21 cellular contexts compared by ENCODE assay signal in the genomic region with DNA sequence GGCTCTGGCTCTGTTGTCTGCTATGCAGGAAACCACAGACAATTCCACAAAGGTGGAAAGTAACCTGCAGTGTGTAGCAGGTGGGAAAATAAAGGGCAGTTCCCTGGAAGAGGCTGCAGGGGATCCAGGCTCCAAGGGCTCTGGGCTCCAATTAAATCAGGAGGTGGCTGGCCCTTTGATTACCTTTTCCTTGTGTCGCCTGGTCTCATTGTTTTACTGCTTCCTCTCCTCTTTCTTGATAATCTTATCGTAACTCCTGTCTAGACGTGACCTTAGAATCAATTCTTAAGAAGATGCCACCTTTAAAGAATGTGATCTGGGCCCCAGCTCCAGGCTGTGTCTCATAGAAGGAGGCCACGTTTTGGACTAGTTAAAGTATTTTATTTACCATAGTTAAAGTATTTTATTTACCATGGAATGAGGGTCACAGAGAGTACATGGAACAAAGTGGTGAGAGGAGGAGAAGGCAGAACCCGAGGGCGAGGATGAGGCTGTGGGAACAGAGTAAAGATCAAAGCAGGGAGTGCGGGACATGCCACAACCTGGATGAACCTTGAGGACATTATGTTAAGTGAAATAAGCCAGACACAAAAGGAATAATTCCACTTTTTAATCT.
"Had no signal": no experiment of that assay in that cellular context is flagged by ENCODE, and none has a peak within 500 bp of the region (broad histone marks: within the 10 kb centered on the region; RNA-seq: fewer than 3 reads in every experiment).

No MANE protein-coding gene starts in this region.

- H3K4me1 Mint-ChIP-seq: activated B cell treated with CpG ODN at 0.5 μM for 24 hours had no signal

- H3K4me3 Mint-ChIP-seq: activated B cell treated with CpG ODN at 0.5 μM for 24 hours; activated CD4-positive, alpha-beta memory T cell treated with anti-CD3 and anti-CD28 coated beads, Interleukin-2, amount 10 ng/mL, durations not matched to agents 7 days and 5 days; activated CD8-positive, alpha-beta memory T cell treated with anti-CD3 and anti-CD28 coated beads, Interleukin-2, amount 10 ng/mL, durations not matched to agents 7 days and 5 days; activated naive CD8-positive, alpha-beta T cell treated with anti-CD3 and anti-CD28 coated beads, Interleukin-2, amount 10 ng/mL, durations not matched to agents 7 days and 5 days; nephron progenitor cell had no signal

- H3K9me3 ChIP-seq: thyroid gland had no signal

- ATAC-seq: activated CD8-positive, alpha-beta memory T cell treated with anti-CD3 and anti-CD28 coated beads, Interleukin-2, amount 10 ng/mL, durations not matched to agents 7 days and 5 days; lower lobe of right lung had no signal

- H3K36me3 ChIP-seq: cardiac muscle cell, lower lobe of right lung, thyroid gland had no signal

- H3K4me1 ChIP-seq: thyroid gland had no signal

- DNase-seq: activated B cell treated with CpG ODN at 0.5 μM for 24 hours; activated CD4-positive, alpha-beta memory T cell treated with anti-CD3 and anti-CD28 coated beads, Interleukin-2, amount 10 ng/mL, durations not matched to agents 7 days and 5 days; activated CD4-positive, alpha-beta T cell treated with anti-CD3 and anti-CD28 coated beads for 48 hours; activated CD8-positive, alpha-beta memory T cell treated with anti-CD3 and anti-CD28 coated beads, Interleukin-2, amount 10 ng/mL, durations not matched to agents 7 days and 5 days; activated naive CD4-positive, alpha-beta T cell treated with Interleukin-2 at 50 U/mL for 16 hours; activated naive CD8-positive, alpha-beta T cell treated with anti-CD3 and anti-CD28 coated beads, Interleukin-2, amount 10 ng/mL, durations not matched to agents 7 days and 5 days; amygdala; effector memory CD8-positive, alpha-beta T cell; foreskin fibroblast; glutamatergic neuron; hippocampal formation; lower lobe of right lung; nephron progenitor cell; occipital lobe; posterior cingulate gyrus; stimulated activated CD4-positive, alpha-beta T cell treated with anti-CD3 and anti-CD28 coated beads, Interleukin-12 subunit alpha, Interleukin-12 subunit beta, amount 100 ng/mL, for 4 hours; stimulated activated CD4-positive, alpha-beta T cell treated with anti-CD3 and anti-CD28 coated beads, Interleukin-2, amount 100 ng/mL, for 24 hours; stimulated activated naive CD4-positive, alpha-beta T cell treated with Interleukin-2 at 50 U/mL for 16 hours; thyroid gland had no signal

- H3K27ac ChIP-seq: cardiac muscle cell, lower lobe of right lung, thyroid gland had no signal

- H3K27ac Mint-ChIP-seq: activated B cell treated with CpG ODN at 0.5 μM for 24 hours; activated CD4-positive, alpha-beta memory T cell treated with anti-CD3 and anti-CD28 coated beads, Interleukin-2, amount 10 ng/mL, durations not matched to agents 7 days and 5 days; activated CD8-positive, alpha-beta memory T cell treated with anti-CD3 and anti-CD28 coated beads, Interleukin-2, amount 10 ng/mL, durations not matched to agents 7 days and 5 days; activated naive CD8-positive, alpha-beta T cell treated with anti-CD3 and anti-CD28 coated beads, Interleukin-2, amount 10 ng/mL, durations not matched to agents 7 days and 5 days; activated T-helper 2 cell treated with anti-CD3 and anti-CD28 coated beads, Interferon-gamma antibody, Interleukin-2, Interleukin-4, amounts not matched to agents 10 μg/mL and 5 μg/mL and 100 μg/mL, durations not matched to agents 14 hours and 24 hours and 36 hours; effector memory CD8-positive, alpha-beta T cell; nephron progenitor cell had no signal

- H3K4me3 ChIP-seq: cardiac muscle cell, lower lobe of right lung, thyroid gland had no signal

- H3K27me3 Mint-ChIP-seq: activated B cell treated with CpG ODN at 0.5 μM for 24 hours; activated CD4-positive, alpha-beta memory T cell treated with anti-CD3 and anti-CD28 coated beads, Interleukin-2, amount 10 ng/mL, durations not matched to agents 7 days and 5 days; activated CD8-positive, alpha-beta memory T cell treated with anti-CD3 and anti-CD28 coated beads, Interleukin-2, amount 10 ng/mL, durations not matched to agents 7 days and 5 days; activated naive CD8-positive, alpha-beta T cell treated with anti-CD3 and anti-CD28 coated beads, Interleukin-2, amount 10 ng/mL, durations not matched to agents 7 days and 5 days had no signal

- H3K27me3 ChIP-seq: cardiac muscle cell, thyroid gland had no signal
